Comparison of ENCODE assay signal across 2 cellular contexts in genomic region chr18:37533647-37534565, GRCh38.
TF ChIP-seq lines count a peak whose summit lies in the region.

No MANE protein-coding gene starts in this region.

TF ChIP-seq in GM23338, 12 proteins besides CTCF, POLR2A, EP300 and RAD21 (continued from another document):
- peak; percentile 55; the same call in 1 of the 2 replicates for TF ChIP-seq ZNF462 (CRISPR knock-in tag; IDR thresholded peaks at IDR 0.05)
- no peak for TF ChIP-seq ETS1 (IDR thresholded peaks at IDR 0.05)
- no peak for TF ChIP-seq JUNB (IDR thresholded peaks at IDR 0.05; ENCODE audit: unreplicated experiment)

TF ChIP-seq in WTC11, 78 proteins besides CTCF, POLR2A, EP300 and RAD21 (continued from another document):
- TF ChIP-seq AR (CRISPR knock-in tag; IDR thresholded peaks at IDR 0.05) (no peak), ZBTB21 (CRISPR knock-in tag; IDR thresholded peaks at IDR 0.05; ENCODE audit: borderline replicate concordance) (no peak), E2F5 (CRISPR knock-in tag; IDR thresholded peaks at IDR 0.05) (no peak), ZNF232 (CRISPR knock-in tag; IDR thresholded peaks at IDR 0.05) (no peak), OVOL2 (CRISPR knock-in tag; IDR thresholded peaks at IDR 0.05; ENCODE audit: borderline replicate concordance) (no peak), NR1H2 (CRISPR knock-in tag; IDR thresholded peaks at IDR 0.05) (no peak), PRRX2 (CRISPR knock-in tag; IDR thresholded peaks at IDR 0.05) (no peak), MAX (CRISPR knock-in tag; IDR thresholded peaks at IDR 0.05) (no peak), ZNF317 (CRISPR knock-in tag; IDR thresholded peaks at IDR 0.05; ENCODE audit: borderline replicate concordance, low read depth) (no peak), SMAD4 (CRISPR knock-in tag; IDR thresholded peaks at IDR 0.05) (no peak), CREB1 (CRISPR knock-in tag; IDR thresholded peaks at IDR 0.05) (no peak)
TF ChIP-seq in WTC11: peak in this region for 0.
